1 cellular context compared by ENCODE assay signal in genomic region chr14:64705406-64706118, GRCh38.
A peak's percentile ranks its signal among the peaks of the same experiment; 100 is the strongest.
TF ChIP-seq lines count a peak whose summit lies in the region.

No MANE protein-coding gene starts in this region.

TF ChIP-seq in HepG2, 621 proteins besides CTCF, POLR2A, EP300 and RAD21 (continued from another document):
- peak; percentile 38; the same call in 1 of the 2 replicates for TF ChIP-seq ZNF770 (CRISPR knock-in tag; IDR thresholded peaks at IDR 0.05)
- TF ChIP-seq MYC (CRISPR knock-in tag; IDR thresholded peaks at IDR 0.05; ENCODE audit: borderline replicate concordance) = 0 out of 2 replicates have a peak, but pooled peaks have one; percentile 15
- 0 out of 2 replicates have a peak, but pooled peaks have one; percentile 11 for TF ChIP-seq ZNF503 (CRISPR knock-in tag; IDR thresholded peaks at IDR 0.05)
- TF ChIP-seq ZNF775 (CRISPR knock-in tag; IDR thresholded peaks at IDR 0.05; ENCODE audit: borderline replicate concordance) = no peak
- TF ChIP-seq ZNF230 (CRISPR knock-in tag; IDR thresholded peaks at IDR 0.05) = 0 out of 2 replicates have a peak, but pooled peaks have one; percentile 10
- no peak for TF ChIP-seq ZSCAN20 (CRISPR knock-in tag; IDR thresholded peaks at IDR 0.05; ENCODE audit: borderline replicate concordance)
- TF ChIP-seq ZNF605 (CRISPR knock-in tag; IDR thresholded peaks at IDR 0.05) = 0 out of 2 replicates have a peak, but pooled peaks have one; percentile 5
- TF ChIP-seq HOXA7 (CRISPR knock-in tag; IDR thresholded peaks at IDR 0.05) = no peak
- TF ChIP-seq TFDP1 (CRISPR knock-in tag; IDR thresholded peaks at IDR 0.05; ENCODE audit: borderline replicate concordance) = peak; percentile 20; the same call in 1 of the 2 replicates
- no peak for TF ChIP-seq USF2 (IDR thresholded peaks at IDR 0.05; ENCODE audit: low read depth, low read length)
- TF ChIP-seq USF2 (CRISPR knock-in tag; IDR thresholded peaks at IDR 0.05; ENCODE audit: borderline replicate concordance) = peak; percentile 25; the same call in 1 of the 2 replicates
- TF ChIP-seq RFXAP (CRISPR knock-in tag; IDR thresholded peaks at IDR 0.05; ENCODE audit: borderline replicate concordance) = peak; percentile 7; the same call in 1 of the 2 replicates
- 0 out of 2 replicates have a peak, but pooled peaks have one; percentile 21 for TF ChIP-seq ZNF512B (CRISPR knock-in tag; IDR thresholded peaks at IDR 0.05; ENCODE audit: borderline replicate concordance)
